ENCODE assay signal across 1 cellular context in the genomic region with DNA sequence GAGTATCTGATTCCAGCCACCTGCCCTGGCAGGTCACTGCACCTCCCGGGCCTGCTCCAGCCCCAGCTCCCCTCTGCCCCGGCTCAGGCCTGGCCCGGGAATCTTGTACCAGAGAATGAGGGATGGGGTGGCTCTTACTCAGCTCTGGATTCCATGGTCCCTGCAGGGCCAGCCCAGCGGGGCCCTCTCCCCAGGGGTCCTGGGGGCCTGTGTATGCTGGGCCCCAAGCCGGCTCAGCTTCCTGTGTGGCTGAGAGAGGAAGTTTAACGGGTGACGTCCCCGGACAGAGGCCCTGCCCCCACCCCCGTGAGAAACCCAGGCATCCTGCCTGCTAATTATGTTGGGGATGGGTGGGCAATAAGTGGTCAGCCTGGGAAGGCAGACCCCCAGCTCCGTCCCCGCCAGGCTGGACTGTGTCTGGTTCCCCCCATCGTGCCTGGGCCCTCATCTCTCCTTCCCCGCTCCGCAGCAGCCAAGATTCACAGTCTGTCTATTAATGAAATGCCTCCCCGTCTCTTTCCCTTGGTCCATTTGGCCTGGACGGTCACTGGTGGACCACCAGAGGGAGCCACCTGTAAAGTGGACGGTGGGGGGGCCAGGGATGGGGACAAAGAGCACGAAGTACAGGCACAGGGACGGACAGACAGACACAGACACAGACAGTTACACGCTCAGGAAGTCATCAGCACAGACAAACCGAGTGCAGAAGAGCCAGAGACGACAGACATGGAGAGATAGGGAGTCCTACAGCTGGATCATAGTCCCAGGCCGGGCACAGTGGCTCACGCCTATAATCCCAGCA.
A peak's percentile ranks its signal among the peaks of the same experiment; 100 is the strongest.
TF ChIP-seq lines count a peak whose summit lies in the region.

A gene with protein sequence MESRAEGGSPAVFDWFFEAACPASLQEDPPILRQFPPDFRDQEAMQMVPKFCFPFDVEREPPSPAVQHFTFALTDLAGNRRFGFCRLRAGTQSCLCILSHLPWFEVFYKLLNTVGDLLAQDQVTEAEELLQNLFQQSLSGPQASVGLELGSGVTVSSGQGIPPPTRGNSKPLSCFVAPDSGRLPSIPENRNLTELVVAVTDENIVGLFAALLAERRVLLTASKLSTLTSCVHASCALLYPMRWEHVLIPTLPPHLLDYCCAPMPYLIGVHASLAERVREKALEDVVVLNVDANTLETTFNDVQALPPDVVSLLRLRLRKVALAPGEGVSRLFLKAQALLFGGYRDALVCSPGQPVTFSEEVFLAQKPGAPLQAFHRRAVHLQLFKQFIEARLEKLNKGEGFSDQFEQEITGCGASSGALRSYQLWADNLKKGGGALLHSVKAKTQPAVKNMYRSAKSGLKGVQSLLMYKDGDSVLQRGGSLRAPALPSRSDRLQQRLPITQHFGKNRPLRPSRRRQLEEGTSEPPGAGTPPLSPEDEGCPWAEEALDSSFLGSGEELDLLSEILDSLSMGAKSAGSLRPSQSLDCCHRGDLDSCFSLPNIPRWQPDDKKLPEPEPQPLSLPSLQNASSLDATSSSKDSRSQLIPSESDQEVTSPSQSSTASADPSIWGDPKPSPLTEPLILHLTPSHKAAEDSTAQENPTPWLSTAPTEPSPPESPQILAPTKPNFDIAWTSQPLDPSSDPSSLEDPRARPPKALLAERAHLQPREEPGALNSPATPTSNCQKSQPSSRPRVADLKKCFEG (minus strand): TSS at position 247 of the 802 bp plus-strand sequence. CDS start 92 bp downstream, at position 155.

TF ChIP-seq in HepG2, 621 proteins besides CTCF, POLR2A, EP300 and RAD21 (continued from another document and continues in another):
- TF ChIP-seq, protein P1, sequence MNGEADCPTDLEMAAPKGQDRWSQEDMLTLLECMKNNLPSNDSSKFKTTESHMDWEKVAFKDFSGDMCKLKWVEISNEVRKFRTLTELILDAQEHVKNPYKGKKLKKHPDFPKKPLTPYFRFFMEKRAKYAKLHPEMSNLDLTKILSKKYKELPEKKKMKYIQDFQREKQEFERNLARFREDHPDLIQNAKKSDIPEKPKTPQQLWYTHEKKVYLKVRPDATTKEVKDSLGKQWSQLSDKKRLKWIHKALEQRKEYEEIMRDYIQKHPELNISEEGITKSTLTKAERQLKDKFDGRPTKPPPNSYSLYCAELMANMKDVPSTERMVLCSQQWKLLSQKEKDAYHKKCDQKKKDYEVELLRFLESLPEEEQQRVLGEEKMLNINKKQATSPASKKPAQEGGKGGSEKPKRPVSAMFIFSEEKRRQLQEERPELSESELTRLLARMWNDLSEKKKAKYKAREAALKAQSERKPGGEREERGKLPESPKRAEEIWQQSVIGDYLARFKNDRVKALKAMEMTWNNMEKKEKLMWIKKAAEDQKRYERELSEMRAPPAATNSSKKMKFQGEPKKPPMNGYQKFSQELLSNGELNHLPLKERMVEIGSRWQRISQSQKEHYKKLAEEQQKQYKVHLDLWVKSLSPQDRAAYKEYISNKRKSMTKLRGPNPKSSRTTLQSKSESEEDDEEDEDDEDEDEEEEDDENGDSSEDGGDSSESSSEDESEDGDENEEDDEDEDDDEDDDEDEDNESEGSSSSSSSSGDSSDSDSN (CRISPR knock-in tag; IDR thresholded peaks at IDR 0.05), result no peak
- TF ChIP-seq ZNF274 (CRISPR knock-in tag; IDR thresholded peaks at IDR 0.05), result 0 out of 2 replicates have a peak, but pooled peaks have one; percentile 37
- TF ChIP-seq, protein P2, sequence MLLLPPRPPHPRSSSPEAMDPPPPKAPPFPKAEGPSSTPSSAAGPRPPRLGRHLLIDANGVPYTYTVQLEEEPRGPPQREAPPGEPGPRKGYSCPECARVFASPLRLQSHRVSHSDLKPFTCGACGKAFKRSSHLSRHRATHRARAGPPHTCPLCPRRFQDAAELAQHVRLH (CRISPR knock-in tag; IDR thresholded peaks at IDR 0.05; ENCODE audit: borderline replicate concordance, low read depth), result no peak
- TF ChIP-seq, protein P3, sequence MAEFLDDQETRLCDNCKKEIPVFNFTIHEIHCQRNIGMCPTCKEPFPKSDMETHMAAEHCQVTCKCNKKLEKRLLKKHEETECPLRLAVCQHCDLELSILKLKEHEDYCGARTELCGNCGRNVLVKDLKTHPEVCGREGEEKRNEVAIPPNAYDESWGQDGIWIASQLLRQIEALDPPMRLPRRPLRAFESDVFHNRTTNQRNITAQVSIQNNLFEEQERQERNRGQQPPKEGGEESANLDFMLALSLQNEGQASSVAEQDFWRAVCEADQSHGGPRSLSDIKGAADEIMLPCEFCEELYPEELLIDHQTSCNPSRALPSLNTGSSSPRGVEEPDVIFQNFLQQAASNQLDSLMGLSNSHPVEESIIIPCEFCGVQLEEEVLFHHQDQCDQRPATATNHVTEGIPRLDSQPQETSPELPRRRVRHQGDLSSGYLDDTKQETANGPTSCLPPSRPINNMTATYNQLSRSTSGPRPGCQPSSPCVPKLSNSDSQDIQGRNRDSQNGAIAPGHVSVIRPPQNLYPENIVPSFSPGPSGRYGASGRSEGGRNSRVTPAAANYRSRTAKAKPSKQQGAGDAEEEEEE (CRISPR knock-in tag; IDR thresholded peaks at IDR 0.05; ENCODE audit: borderline replicate concordance), result no peak
- TF ChIP-seq, protein P4, sequence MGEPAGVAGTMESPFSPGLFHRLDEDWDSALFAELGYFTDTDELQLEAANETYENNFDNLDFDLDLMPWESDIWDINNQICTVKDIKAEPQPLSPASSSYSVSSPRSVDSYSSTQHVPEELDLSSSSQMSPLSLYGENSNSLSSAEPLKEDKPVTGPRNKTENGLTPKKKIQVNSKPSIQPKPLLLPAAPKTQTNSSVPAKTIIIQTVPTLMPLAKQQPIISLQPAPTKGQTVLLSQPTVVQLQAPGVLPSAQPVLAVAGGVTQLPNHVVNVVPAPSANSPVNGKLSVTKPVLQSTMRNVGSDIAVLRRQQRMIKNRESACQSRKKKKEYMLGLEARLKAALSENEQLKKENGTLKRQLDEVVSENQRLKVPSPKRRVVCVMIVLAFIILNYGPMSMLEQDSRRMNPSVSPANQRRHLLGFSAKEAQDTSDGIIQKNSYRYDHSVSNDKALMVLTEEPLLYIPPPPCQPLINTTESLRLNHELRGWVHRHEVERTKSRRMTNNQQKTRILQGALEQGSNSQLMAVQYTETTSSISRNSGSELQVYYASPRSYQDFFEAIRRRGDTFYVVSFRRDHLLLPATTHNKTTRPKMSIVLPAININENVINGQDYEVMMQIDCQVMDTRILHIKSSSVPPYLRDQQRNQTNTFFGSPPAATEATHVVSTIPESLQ (CRISPR knock-in tag; conservative IDR thresholded peaks at IDR 0.05), result no peak
- TF ChIP-seq, protein P5, sequence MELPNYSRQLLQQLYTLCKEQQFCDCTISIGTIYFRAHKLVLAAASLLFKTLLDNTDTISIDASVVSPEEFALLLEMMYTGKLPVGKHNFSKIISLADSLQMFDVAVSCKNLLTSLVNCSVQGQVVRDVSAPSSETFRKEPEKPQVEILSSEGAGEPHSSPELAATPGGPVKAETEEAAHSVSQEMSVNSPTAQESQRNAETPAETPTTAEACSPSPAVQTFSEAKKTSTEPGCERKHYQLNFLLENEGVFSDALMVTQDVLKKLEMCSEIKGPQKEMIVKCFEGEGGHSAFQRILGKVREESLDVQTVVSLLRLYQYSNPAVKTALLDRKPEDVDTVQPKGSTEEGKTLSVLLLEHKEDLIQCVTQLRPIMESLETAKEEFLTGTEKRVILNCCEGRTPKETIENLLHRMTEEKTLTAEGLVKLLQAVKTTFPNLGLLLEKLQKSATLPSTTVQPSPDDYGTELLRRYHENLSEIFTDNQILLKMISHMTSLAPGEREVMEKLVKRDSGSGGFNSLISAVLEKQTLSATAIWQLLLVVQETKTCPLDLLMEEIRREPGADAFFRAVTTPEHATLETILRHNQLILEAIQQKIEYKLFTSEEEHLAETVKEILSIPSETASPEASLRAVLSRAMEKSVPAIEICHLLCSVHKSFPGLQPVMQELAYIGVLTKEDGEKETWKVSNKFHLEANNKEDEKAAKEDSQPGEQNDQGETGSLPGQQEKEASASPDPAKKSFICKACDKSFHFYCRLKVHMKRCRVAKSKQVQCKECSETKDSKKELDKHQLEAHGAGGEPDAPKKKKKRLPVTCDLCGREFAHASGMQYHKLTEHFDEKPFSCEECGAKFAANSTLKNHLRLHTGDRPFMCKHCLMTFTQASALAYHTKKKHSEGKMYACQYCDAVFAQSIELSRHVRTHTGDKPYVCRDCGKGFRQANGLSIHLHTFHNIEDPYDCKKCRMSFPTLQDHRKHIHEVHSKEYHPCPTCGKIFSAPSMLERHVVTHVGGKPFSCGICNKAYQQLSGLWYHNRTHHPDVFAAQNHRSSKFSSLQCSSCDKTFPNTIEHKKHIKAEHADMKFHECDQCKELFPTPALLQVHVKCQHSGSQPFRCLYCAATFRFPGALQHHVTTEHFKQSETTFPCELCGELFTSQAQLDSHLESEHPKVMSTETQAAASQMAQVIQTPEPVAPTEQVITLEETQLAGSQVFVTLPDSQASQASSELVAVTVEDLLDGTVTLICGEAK (IDR thresholded peaks at IDR 0.05), result no peak
- TF ChIP-seq, protein P5 (CRISPR knock-in tag; IDR thresholded peaks at IDR 0.05), result no peak
- TF ChIP-seq ZNF720 (CRISPR knock-in tag; IDR thresholded peaks at IDR 0.05), result no peak
- TF ChIP-seq HMG20A (CRISPR knock-in tag; IDR thresholded peaks at IDR 0.05; ENCODE audit: borderline replicate concordance), result 0 out of 2 replicates have a peak, but pooled peaks have one; percentile 20
- no peak for TF ChIP-seq SOX6 (IDR thresholded peaks at IDR 0.05)
- TF ChIP-seq SOX6 (CRISPR knock-in tag; IDR thresholded peaks at IDR 0.05), result peak; percentile 29; the same call in 1 of the 2 replicates
- no peak for TF ChIP-seq ZNF432 (CRISPR knock-in tag; IDR thresholded peaks at IDR 0.05; ENCODE audit: borderline replicate concordance)
- no peak for TF ChIP-seq IKZF4 (CRISPR knock-in tag; IDR thresholded peaks at IDR 0.05; ENCODE audit: borderline replicate concordance, low read depth, not compliant biosample characterization)
- no peak for TF ChIP-seq ELF4 (CRISPR knock-in tag; IDR thresholded peaks at IDR 0.05; ENCODE audit: borderline replicate concordance)
- 0 out of 2 replicates have a peak, but pooled peaks have one; percentile 27 for TF ChIP-seq PCBP1 (IDR thresholded peaks at IDR 0.05; ENCODE audit: borderline replicate concordance, low read depth, low read length)
- TF ChIP-seq RNF2 (conservative IDR thresholded peaks at IDR 0.05; ENCODE audit: low read depth), result no peak
- no peak for TF ChIP-seq ZNF205 (CRISPR knock-in tag; IDR thresholded peaks at IDR 0.05)
- TF ChIP-seq RFX1 (IDR thresholded peaks at IDR 0.05), result no peak
- TF ChIP-seq SKI (IDR thresholded peaks at IDR 0.05; ENCODE audit: partially characterized antibody), result peak; percentile 56
- TF ChIP-seq, protein P6, sequence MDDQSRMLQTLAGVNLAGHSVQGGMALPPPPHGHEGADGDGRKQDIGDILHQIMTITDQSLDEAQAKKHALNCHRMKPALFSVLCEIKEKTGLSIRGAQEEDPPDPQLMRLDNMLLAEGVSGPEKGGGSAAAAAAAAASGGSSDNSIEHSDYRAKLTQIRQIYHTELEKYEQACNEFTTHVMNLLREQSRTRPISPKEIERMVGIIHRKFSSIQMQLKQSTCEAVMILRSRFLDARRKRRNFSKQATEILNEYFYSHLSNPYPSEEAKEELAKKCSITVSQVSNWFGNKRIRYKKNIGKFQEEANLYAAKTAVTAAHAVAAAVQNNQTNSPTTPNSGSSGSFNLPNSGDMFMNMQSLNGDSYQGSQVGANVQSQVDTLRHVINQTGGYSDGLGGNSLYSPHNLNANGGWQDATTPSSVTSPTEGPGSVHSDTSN (CRISPR knock-in tag; IDR thresholded peaks at IDR 0.05; ENCODE audit: borderline replicate concordance), result no peak
- TF ChIP-seq FOXA1 (IDR thresholded peaks at IDR 0.05), result no peak
- TF ChIP-seq FOXA1 (CRISPR knock-in tag; IDR thresholded peaks at IDR 0.05), result no peak
- no peak for TF ChIP-seq ZFAT (CRISPR knock-in tag; conservative IDR thresholded peaks at IDR 0.05)
- TF ChIP-seq, protein P7, sequence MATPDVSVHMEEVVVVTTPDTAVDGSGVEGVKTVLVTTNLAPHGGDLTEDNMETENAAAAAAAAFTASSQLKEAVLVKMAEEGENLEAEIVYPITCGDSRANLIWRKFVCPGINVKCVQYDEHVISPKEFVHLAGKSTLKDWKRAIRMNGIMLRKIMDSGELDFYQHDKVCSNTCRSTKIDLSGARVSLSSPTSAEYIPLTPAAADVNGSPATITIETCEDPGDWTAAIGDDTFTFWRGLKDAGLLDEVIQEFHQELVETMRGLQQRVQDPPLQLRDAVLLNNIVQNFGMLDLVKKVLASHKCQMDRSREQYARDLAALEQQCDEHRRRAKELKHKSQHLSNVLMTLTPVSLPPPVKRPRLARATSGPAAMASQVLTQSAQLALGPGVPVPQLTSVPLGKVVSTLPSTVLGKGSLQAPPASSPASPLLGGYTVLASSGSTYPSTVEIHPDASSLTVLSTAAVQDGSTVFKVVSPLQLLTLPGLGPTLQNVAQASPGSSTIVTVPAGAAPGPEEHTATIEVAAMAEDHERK (CRISPR knock-in tag; IDR thresholded peaks at IDR 0.05; ENCODE audit: low read depth), result no peak
- TF ChIP-seq REXO4 (CRISPR knock-in tag; IDR thresholded peaks at IDR 0.05; ENCODE audit: borderline replicate concordance), result no peak
- TF ChIP-seq, protein P8, sequence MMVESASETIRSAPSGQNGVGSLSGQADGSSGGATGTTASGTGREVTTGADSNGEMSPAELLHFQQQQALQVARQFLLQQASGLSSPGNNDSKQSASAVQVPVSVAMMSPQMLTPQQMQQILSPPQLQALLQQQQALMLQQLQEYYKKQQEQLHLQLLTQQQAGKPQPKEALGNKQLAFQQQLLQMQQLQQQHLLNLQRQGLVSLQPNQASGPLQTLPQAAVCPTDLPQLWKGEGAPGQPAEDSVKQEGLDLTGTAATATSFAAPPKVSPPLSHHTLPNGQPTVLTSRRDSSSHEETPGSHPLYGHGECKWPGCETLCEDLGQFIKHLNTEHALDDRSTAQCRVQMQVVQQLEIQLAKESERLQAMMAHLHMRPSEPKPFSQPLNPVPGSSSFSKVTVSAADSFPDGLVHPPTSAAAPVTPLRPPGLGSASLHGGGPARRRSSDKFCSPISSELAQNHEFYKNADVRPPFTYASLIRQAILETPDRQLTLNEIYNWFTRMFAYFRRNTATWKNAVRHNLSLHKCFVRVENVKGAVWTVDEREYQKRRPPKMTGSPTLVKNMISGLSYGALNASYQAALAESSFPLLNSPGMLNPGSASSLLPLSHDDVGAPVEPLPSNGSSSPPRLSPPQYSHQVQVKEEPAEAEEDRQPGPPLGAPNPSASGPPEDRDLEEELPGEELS (CRISPR knock-in tag; IDR thresholded peaks at IDR 0.05), result no peak
